Comparison of ENCODE assay signal across 8 cellular contexts in the genomic region with DNA sequence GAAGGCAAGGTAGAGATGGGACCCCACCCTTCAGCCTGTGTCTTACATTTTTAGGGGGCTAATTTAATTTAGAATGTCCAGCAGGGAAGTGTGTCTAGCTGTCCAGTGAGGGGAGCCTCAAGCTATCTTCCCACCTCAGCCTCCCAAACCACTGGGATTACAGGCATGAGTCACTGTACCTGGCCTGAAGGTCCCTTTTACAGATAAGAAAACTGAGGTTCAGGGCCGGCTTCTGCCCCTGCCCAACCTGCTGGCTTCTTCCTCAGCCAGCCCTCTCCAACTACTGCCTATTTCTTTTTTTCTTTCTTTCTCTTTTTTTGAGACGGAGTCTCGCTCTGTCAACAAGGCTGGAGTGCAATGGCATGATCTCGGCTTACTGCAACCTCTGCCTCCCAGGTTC.
"Had no signal": no experiment of that assay in that cellular context is flagged by ENCODE, and none has a peak within 500 bp of the region (broad histone marks: within the 10 kb centered on the region; RNA-seq: fewer than 3 reads in every experiment).

No MANE protein-coding gene starts in this region.

- H3K27ac ChIP-seq: GM23248 had no signal

- H3K9me3 ChIP-seq: HAP-1 had no signal

- H2AFZ ChIP-seq: GM23248 had no signal

- ATAC-seq: HCT116 had no signal

- FAIRE-seq: HTR-8/SVneo had no signal

- H3K36me3 ChIP-seq: HAP-1 had no signal

- H3K4me1 ChIP-seq: HAP-1 had no signal

- H3K4me3 ChIP-seq: GM23248, HAP-1 had no signal

- DNase-seq: GM23248, GOT3, H7, HFFc6, KG1 had no signal

- H3K9ac ChIP-seq: GM23248 had no signal
